Comparison of ENCODE assay signal across 12 cellular contexts in genomic region chr17:28407130-28407973, GRCh38. TPM values are rescaled to one million over a fixed set of nuclear protein-coding genes. Genes with fewer than 3 reads are reported as not detected.
A peak's percentile ranks its signal among the peaks of the same experiment; 100 is the strongest.
DNase-seq lines count a peak whose midpoint lies in the region; ATAC-seq, FAIRE-seq and TF ChIP-seq lines count a peak whose summit lies in the region.
"Had no signal": no experiment of that assay in that cellular context is flagged by ENCODE, and none has a peak within 500 bp of the region (broad histone marks: within the 10 kb centered on the region; RNA-seq: fewer than 3 reads in every experiment).

No MANE protein-coding gene starts in this region.

- TF ChIP-seq CTCF in bronchial epithelial cell (IDR thresholded peaks at IDR 0.05; ENCODE audit: insufficient read depth, low read length, severe bottlenecking) (peak; percentile 24), neural progenitor cell (IDR thresholded peaks at IDR 0.05) (peak; percentile 16)

- peaks cover 15% of the 10 kb centered on the region for H3K27me3 Mint-ChIP-seq in neural progenitor cell (ENCODE audit: insufficient read depth, low read depth)

- ATAC-seq in GM21367 (IDR thresholded peaks at IDR 0.05; ENCODE audit: unreplicated experiment) (no peak), HG02623 (IDR thresholded peaks at IDR 0.05; ENCODE audit: unreplicated experiment) (no peak), HG03354 (IDR thresholded peaks at IDR 0.05; ENCODE audit: poor library complexity, severe bottlenecking, unreplicated experiment) (no peak)

- H3K36me3 ChIP-seq in bronchial epithelial cell (ENCODE audit: control insufficient read depth, insufficient read depth, low read length): peaks cover 2% of the 10 kb centered on the region
- H3K36me3 ChIP-seq in neural progenitor cell: no peaks in the 10 kb centered on the region

- H3K9me3 Mint-ChIP-seq in neural progenitor cell: no peaks in the 10 kb centered on the region
- H3K9me3 Mint-ChIP-seq: T-cell had no signal

- H3K4me3 ChIP-seq in bronchial epithelial cell (ENCODE audit: low read depth, low read length) (no peak overlapping the region), neural progenitor cell (no peak overlapping the region)

- H3K4me1 Mint-ChIP-seq in neural progenitor cell: peaks cover 20% of the 10 kb centered on the region

- DNase-seq in NCI-H82 (lab: John Stamatoyannopoulos, UW) (peak; percentile 50), NCI-H82 treated with DMSO at 0.1 percent for 48 hours (lab: John Stamatoyannopoulos, UW; ENCODE audit: unreplicated experiment) (no peak), NCI-H2171 treated with DMSO at 0.1 percent for 48 hours (lab: John Stamatoyannopoulos, UW) (peak; percentile 82), bronchial epithelial cell (ENCODE audit: low read depth) (peak; percentile 98), neural progenitor cell (ENCODE audit: low spot score) (peak; percentile 27)
- DNase-seq: ACHN, foreskin melanocyte, T-cell had no signal

- H4K20me1 ChIP-seq in neural progenitor cell (ENCODE audit: low read depth): no peaks in the 10 kb centered on the region

- peaks cover 27% of the 10 kb centered on the region for H3F3A ChIP-seq in neural progenitor cell (ENCODE audit: low read depth)

- no peak overlapping the region for H3K27ac Mint-ChIP-seq in neural progenitor cell

- H3K9me3 ChIP-seq in neural progenitor cell (ENCODE audit: low read depth): no peaks in the 10 kb centered on the region

- peak overlapping the region; percentile 77 for H2AFZ ChIP-seq in neural progenitor cell (replicated peaks)

- no peak overlapping the region for H3K9ac ChIP-seq in neural progenitor cell

- H3K4me1 ChIP-seq in neural progenitor cell: peaks cover 21% of the 10 kb centered on the region

- H3K4me3 Mint-ChIP-seq in neural progenitor cell: peak overlapping the region; percentile 65

- H3K4me2 ChIP-seq in neural progenitor cell: peak overlapping the region; percentile 24

- no peak for FAIRE-seq in bronchial epithelial cell (lab: Jason Lieb, UNC)

- no peaks in the 10 kb centered on the region for H3K79me2 ChIP-seq in neural progenitor cell (ENCODE audit: low read depth)

- H3K27me3 ChIP-seq in bronchial epithelial cell (ENCODE audit: control insufficient read depth, insufficient read depth, low read length) (no peaks in the 10 kb centered on the region), neural progenitor cell (peaks cover 51% of the 10 kb centered on the region)

- H3K27ac ChIP-seq in neural progenitor cell: no peak overlapping the region

- H3K36me3 Mint-ChIP-seq in neural progenitor cell: no peaks in the 10 kb centered on the region
- H3K36me3 Mint-ChIP-seq: T-cell had no signal

RNA-seq across cellular contexts. Expression of gene SLC46A1, which starts 1.3 kb away (rescaled TPM):
- 1.9 and 5.0 TPM in 2 replicates for total RNA-seq in bronchial epithelial cell
- total RNA-seq in neural progenitor cell (ENCODE audit: low replicate concordance): 2.4 TPM in 2 replicates

RNA-seq across cellular contexts. Expression of gene SARM1, which starts 35.9 kb away (rescaled TPM):
- total RNA-seq in bronchial epithelial cell: 0.26 and 0.53 TPM in 2 replicates
- total RNA-seq in neural progenitor cell (ENCODE audit: low replicate concordance): 3.1 and 5.5 TPM in 2 replicates

RNA-seq across cellular contexts. Expression of gene VTN, which starts 37.2 kb away (rescaled TPM):
- total RNA-seq in bronchial epithelial cell: under 0.01 TPM in 2 replicates
- 0.25 and 1.2 TPM in 2 replicates for total RNA-seq in neural progenitor cell (ENCODE audit: low replicate concordance)

RNA-seq across cellular contexts. Expression of gene SEBOX, which starts 42.4 kb away (rescaled TPM):
- total RNA-seq in bronchial epithelial cell: not detected in 2 replicates
- total RNA-seq in neural progenitor cell (ENCODE audit: low replicate concordance): not detected in 2 replicates
- total RNA-seq: cardiac septum, T-cell had no signal

RNA-seq across cellular contexts. Expression of gene POLDIP2, which starts 50.0 kb away (rescaled TPM):
- total RNA-seq in bronchial epithelial cell (59.8 and 67.5 TPM in 2 replicates), neural progenitor cell (ENCODE audit: low replicate concordance) (44.6 and 65.0 TPM in 2 replicates)
